Comparison of ENCODE assay signal across 8 cellular contexts in the genomic region with DNA sequence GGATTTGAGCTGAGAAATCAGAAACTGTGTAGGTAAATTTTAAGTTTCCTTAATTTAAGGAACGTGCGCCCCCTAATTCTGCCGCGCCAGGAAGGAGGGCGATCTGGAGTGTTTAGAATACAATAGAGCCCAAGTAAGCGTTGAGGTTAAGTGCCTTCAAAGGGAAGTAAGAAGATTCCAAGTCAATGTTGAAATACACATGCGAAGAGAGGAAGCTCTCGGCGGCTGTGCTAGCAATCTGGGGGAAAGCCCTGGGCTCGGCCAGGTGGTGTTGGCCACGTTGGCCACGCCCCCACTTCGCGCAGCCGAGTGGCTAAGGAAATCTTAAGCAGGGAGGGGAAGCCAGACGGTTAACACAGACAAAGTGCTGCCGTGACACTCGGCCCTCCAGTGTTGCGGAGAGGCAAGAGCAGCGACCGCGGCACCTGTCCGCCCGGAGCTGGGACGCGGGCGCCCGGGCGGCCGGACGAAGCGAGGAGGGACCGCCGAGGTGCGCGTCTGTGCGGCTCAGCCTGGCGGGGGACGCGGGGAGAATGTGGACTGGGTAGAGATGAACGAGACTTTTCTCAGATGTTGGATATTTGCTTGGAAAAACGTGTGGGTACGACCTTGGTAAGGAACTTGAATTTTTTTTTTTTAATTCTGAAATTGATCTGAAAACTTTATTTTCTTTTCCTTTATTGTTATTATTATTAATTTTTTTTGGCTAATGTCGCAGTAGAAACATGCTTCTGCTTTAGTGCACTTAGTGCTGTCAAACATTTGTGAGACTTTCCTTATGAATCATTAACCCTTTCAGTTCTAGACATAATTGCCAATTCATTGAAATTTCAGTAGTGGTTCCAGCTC. TPM values are rescaled to one million over a fixed set of nuclear protein-coding genes. Genes with fewer than 3 reads are reported as not detected.
DNase-seq lines count a peak whose midpoint lies in the region; ATAC-seq and TF ChIP-seq lines count a peak whose summit lies in the region.

Gene PRDM1, plus strand, starts transcription at position 353 of the 849 bp plus-strand sequence. Its CDS starts 218 bp downstream, at position 571.

- intact Hi-C loops in head of caudate nucleus (cut with DNase I): no loop called here

- no peak within 1 kb of the TSS for H3K23ac ChIP-seq in trophoblast cell (ENCODE audit: low read length)

- no peak for TF ChIP-seq EP300 in upper lobe of left lung (IDR thresholded peaks at IDR 0.05)

- H3K4me3 ChIP-seq in trophoblast cell (ENCODE audit: low read depth, low read length) (peak within 1 kb of the TSS; percentile 56), upper lobe of left lung (peak within 1 kb of the TSS; percentile 39 to 60 (median 52))

- peak; percentile 86 to 89 for ATAC-seq in upper lobe of left lung (ENCODE audit: low FRiP score in 2 of 2)

- H3K27me3 ChIP-seq in trophoblast cell (ENCODE audit: insufficient read depth, low read length) (no peaks in the 10 kb centered on the region), upper lobe of left lung (no peaks in the 10 kb centered on the region)

- no peak within 1 kb of the TSS for H4K12ac ChIP-seq in trophoblast cell (ENCODE audit: low read depth, low read length)

- in situ Hi-C loops in G401 (cut with HindIII; ENCODE audit: low sequenced_read_pairs): no loop called here

- H2BK12ac ChIP-seq in trophoblast cell (ENCODE audit: low read length): no peak within 1 kb of the TSS

- H3K36me3 ChIP-seq in trophoblast cell (ENCODE audit: control insufficient read depth in 1 of 2, insufficient read depth in 2 of 2, low read length in 2 of 2) (no peaks in the 10 kb centered on the region), upper lobe of left lung (no peaks in the 10 kb centered on the region)

- H3K9me3 ChIP-seq in trophoblast cell (ENCODE audit: insufficient read depth, low read depth, low read length) (no peaks in the 10 kb centered on the region), upper lobe of left lung (no peaks in the 10 kb centered on the region)

- H3K4me1 ChIP-seq in trophoblast cell (ENCODE audit: control insufficient read depth in 1 of 2, insufficient read depth in 2 of 2, low read length in 2 of 2) (peaks cover 4 to 8% of the 10 kb centered on the region in 2 experiments), upper lobe of left lung (peaks cover 27 to 46% (median 34%) of the 10 kb centered on the region in 4 donors)

- no peak within 1 kb of the TSS for H2AK5ac ChIP-seq in trophoblast cell (ENCODE audit: low read length)

- H2BK120ac ChIP-seq in trophoblast cell (ENCODE audit: insufficient read depth, low read length, poor library complexity): no peak within 1 kb of the TSS

- DNase-seq in G401 (ENCODE audit: low spot score): peak; percentile 93
- peak; percentile 87 for DNase-seq in H4 (ENCODE audit: low spot score)
- peak; percentile 40 for DNase-seq in SK-N-DZ (ENCODE audit: low spot score)
- peak; percentile 86 for DNase-seq in activated naive CD4-positive, alpha-beta T cell treated with Interleukin-2 at 50 U/mL for 16 hours
- DNase-seq in head of caudate nucleus: peak in 41 of 42 donors; percentile 14 to 76 (median 48)
- DNase-seq in trophoblast cell: peak; percentile 95
- DNase-seq in upper lobe of left lung: peak; percentile 95 to 98

- no CpG with 5 or more reads among the region's 44 CpGs for WGBS in trophoblast cell (ENCODE audit: extremely low coverage, insufficient coverage, insufficient read length)
- WGBS in upper lobe of left lung, 2 donors: 1 to 2% methylated on average over 44 of the region's 44 CpGs

- no peak within 1 kb of the TSS for H3K14ac ChIP-seq in trophoblast cell (ENCODE audit: low read length)

- H3K4me2 ChIP-seq in trophoblast cell (ENCODE audit: low read length): peak within 1 kb of the TSS; percentile 68

- H3K4ac ChIP-seq in trophoblast cell (ENCODE audit: low read depth, low read length): no peak within 1 kb of the TSS

- peak within 1 kb of the TSS; percentile 59 for H2AFZ ChIP-seq in trophoblast cell (ENCODE audit: insufficient read depth, low read length, poor library complexity)

- no peak within 1 kb of the TSS for H3K9ac ChIP-seq in trophoblast cell (ENCODE audit: low read length)

- H4K8ac ChIP-seq in trophoblast cell (ENCODE audit: low read depth, low read length): no peak within 1 kb of the TSS

- H3K18ac ChIP-seq in trophoblast cell (ENCODE audit: low read length): no peak within 1 kb of the TSS

- no peak within 1 kb of the TSS for H3K27ac ChIP-seq in trophoblast cell (ENCODE audit: low read depth, low read length)
- peak within 1 kb of the TSS; percentile 77 to 87 (median 83) for H3K27ac ChIP-seq in upper lobe of left lung

- H4K91ac ChIP-seq in trophoblast cell (ENCODE audit: low read depth, low read length): no peak within 1 kb of the TSS

- no peaks in the 10 kb centered on the region for H3K79me2 ChIP-seq in trophoblast cell (ENCODE audit: control insufficient read depth, insufficient read depth, low read length, poor library complexity)

- peaks cover 2% of the 10 kb centered on the region for H3K79me1 ChIP-seq in trophoblast cell (ENCODE audit: low read length)

- TF ChIP-seq CTCF in LNCAP (IDR thresholded peaks at IDR 0.05) (peak; percentile 45), upper lobe of left lung (IDR thresholded peaks at IDR 0.05) (peak in 3 of 6 experiments; percentile 34 to 66 (median 65))

- peak in 3 of 4 donors; percentile 41 to 90 (median 60) for TF ChIP-seq POLR2A in upper lobe of left lung (IDR thresholded peaks at IDR 0.05)

- no peak within 1 kb of the TSS for H2BK5ac ChIP-seq in trophoblast cell (ENCODE audit: low read depth, low read length, poor library complexity)

RNA-seq across cellular contexts. Expression of gene PRDM1, which starts in this region (rescaled TPM):
- not detected in 2 replicates for total RNA-seq in G401 (2014; rRNA removed; shearing (Covaris generic))
- 0.37 and 1.7 TPM in 2 replicates for total RNA-seq in H4 (2014; rRNA removed; shearing (Covaris generic))
- not detected in 2 replicates for polyA plus RNA-seq in SK-N-DZ (2014; cell fraction: cytosol; rRNA removed)
- not detected in 2 replicates for polyA plus RNA-seq in SK-N-DZ (2014; cell fraction: nucleus; rRNA removed)
- polyA plus RNA-seq in trophoblast cell (2013): 0.94 and 1.1 TPM in 2 replicates
- 10 to 100 TPM in 5 of 6 donors, 1 to 10 TPM in 1; 6.2 to 32.2 (median 12.9) TPM for total RNA-seq in upper lobe of left lung

Comparison
In these comparisons a context has a peak if more than half of its experiments do, and no peak if none do; other contexts are left out.
1. Peak in DNase-seq in G401; RNA of the gene not detected or under 1 TPM.
2. DNase-seq: peak in every context shown above with its lines; median percentile 96 in upper lobe of left lung; 95 in trophoblast cell; 93 in G401; 87 in H4; 86 in activated naive CD4-positive, alpha-beta T cell treated with Interleukin-2 at 50 U/mL for 16 hours; 48 in head of caudate nucleus; 40 in SK-N-DZ.